8 cellular contexts compared by ENCODE assay signal in the genomic region with DNA sequence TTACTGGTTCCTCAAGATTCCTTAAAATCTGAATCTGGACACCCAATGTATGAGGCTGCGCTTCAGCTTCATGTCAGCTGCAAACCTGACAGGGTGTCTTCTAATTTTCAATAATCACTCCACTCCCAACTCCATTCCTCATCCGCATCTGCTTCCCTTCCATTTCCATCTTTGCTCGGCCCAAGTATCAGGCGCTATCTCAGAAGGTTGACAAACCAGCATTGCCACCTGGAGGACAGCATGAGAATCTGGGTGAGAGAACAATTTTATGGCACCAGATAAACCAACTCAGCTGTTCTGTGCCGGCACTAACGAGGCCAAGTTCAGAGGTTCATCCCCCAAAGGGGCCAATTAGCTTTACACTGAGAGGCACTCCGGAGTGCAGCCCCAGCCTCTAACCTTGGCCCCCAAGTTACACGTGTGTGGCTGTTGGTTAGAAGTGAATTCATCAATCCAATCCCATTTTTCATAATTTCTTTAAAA.
DNase-seq lines count a peak whose midpoint lies in the region; ATAC-seq and TF ChIP-seq lines count a peak whose summit lies in the region.

No MANE protein-coding gene starts in this region.

- intact Hi-C loops in spleen (cut with DNase I; ENCODE audit: low total_unique reads) = loop anchor here (2.0 kb wide), 1 partner anchor 110 kb away; no protein-coding TSS in a partner anchor

- H3K9me3 ChIP-seq in spleen = no peaks in the 10 kb centered on the region

- no peak for TF ChIP-seq POLR2A in spleen (IDR thresholded peaks at IDR 0.05)

- WGBS in spleen, 5 donors = 12 to 21% (median 17%) methylated on average over 7 to 8 of the region's 8 CpGs

- no peaks in the 10 kb centered on the region for H3K36me3 ChIP-seq in spleen

- peak overlapping the region in 5 of 8 donors; percentile 1 to 39 (median 5) for H3K27ac ChIP-seq in spleen

- H3K4me1 ChIP-seq in spleen = peaks cover 0 to 14% (median 5%) of the 10 kb centered on the region in 6 donors

- in situ Hi-C loops in astrocyte of the cerebellum (cut with HindIII; ENCODE audit: low sequenced_read_pairs) = no loop called here

- peak; percentile 3 to 8 for DNase-seq in activated CD4-positive, alpha-beta T cell treated with anti-CD3 and anti-CD28 coated beads for 4 hours
- no peak for DNase-seq in activated CD4-positive, alpha-beta T cell treated with anti-CD3 and anti-CD28 coated beads for 1 hour
- DNase-seq in NCI-H446 treated with DMSO at 0.1 percent for 48 hours (lab: John Stamatoyannopoulos, UW) (peak; percentile 68), astrocyte of the cerebellum (ENCODE audit: low read depth) (peak; percentile 47), iPS DF 19.7 (ENCODE audit: low read depth, low spot score) (peak; percentile 17), spleen (no peak)
- no peak for DNase-seq in stimulated activated naive CD4-positive, alpha-beta T cell treated with Interleukin-2 at 50 U/mL for 16 hours (lab: John Stamatoyannopoulos, UW)

- peak; percentile 77 for TF ChIP-seq CTCF in astrocyte of the cerebellum (IDR thresholded peaks at IDR 0.05; ENCODE audit: low read depth, low read length, missing control alignments)
- peak; percentile 38 to 91 (median 69) for TF ChIP-seq CTCF in spleen (IDR thresholded peaks at IDR 0.05 in 8 of 11, conservative IDR thresholded peaks at IDR 0.05 in 3 of 11)

- H3K4me3 ChIP-seq in astrocyte of the cerebellum (ENCODE audit: low read depth, low read length) = no peak overlapping the region
- H3K4me3 ChIP-seq in spleen = no peak overlapping the region

- ATAC-seq in HG03066 (IDR thresholded peaks at IDR 0.05; ENCODE audit: low read depth, unreplicated experiment) = peak; percentile 54

- H3K27me3 ChIP-seq in spleen (replicated peaks in 1 of 7) = no peaks in the 10 kb centered on the region

Comparison
In these comparisons a context has a peak if more than half of its experiments do, and no peak if none do; other contexts are left out.
1. DNase-seq: peak in activated CD4-positive, alpha-beta T cell treated with anti-CD3 and anti-CD28 coated beads for 4 hours (2 of 2), NCI-H446 treated with DMSO at 0.1 percent for 48 hours (single experiment), astrocyte of the cerebellum (single experiment) and iPS DF 19.7 (single experiment); none in activated CD4-positive, alpha-beta T cell treated with anti-CD3 and anti-CD28 coated beads for 1 hour (single experiment), spleen (single experiment) and stimulated activated naive CD4-positive, alpha-beta T cell treated with Interleukin-2 at 50 U/mL for 16 hours (single experiment).